In genomic region chr11:3020011-3020410, GRCh38 we compare ENCODE assay signal across 16 cellular contexts. TPM values are rescaled to one million over a fixed set of nuclear protein-coding genes. Genes with fewer than 3 reads are reported as not detected.
DNase-seq lines count a peak whose midpoint lies in the region; ATAC-seq and TF ChIP-seq lines count a peak whose summit lies in the region.
"Had no signal": no experiment of that assay in that cellular context is flagged by ENCODE, and none has a peak within 500 bp of the region (broad histone marks: within the 10 kb centered on the region; RNA-seq: fewer than 3 reads in every experiment).

No MANE protein-coding gene starts in this region.

- H3K36me3 ChIP-seq in heart left ventricle (peaks cover 0 to 72% (median 65%) of the 10 kb centered on the region in 9 donors), endodermal cell (ENCODE audit: control insufficient read depth, insufficient read depth, low read length) (peaks cover 81% of the 10 kb centered on the region), vagina (peaks cover 0 to 51% of the 10 kb centered on the region in 2 donors)

- TF ChIP-seq CTCF in heart left ventricle (IDR thresholded peaks at IDR 0.05) (no peak), endodermal cell (conservative IDR thresholded peaks at IDR 0.05) (no peak), vagina (IDR thresholded peaks at IDR 0.05) (no peak)

- H3K27ac ChIP-seq in heart left ventricle (no peak overlapping the region), endodermal cell (ENCODE audit: low read depth, low read length) (no peak overlapping the region), substantia nigra (ENCODE audit: low read depth, low read length, poor library complexity, severe bottlenecking) (peak overlapping the region; percentile 6), vagina (no peak overlapping the region)
- H3K27ac ChIP-seq: BLaER1, KMS-11 had no signal

- no peaks in the 10 kb centered on the region for H3K27me3 Mint-ChIP-seq in T-cell
- H3K27me3 Mint-ChIP-seq in endodermal cell (ENCODE audit: insufficient read depth): no peaks in the 10 kb centered on the region

- no peaks in the 10 kb centered on the region for H3K27me3 ChIP-seq in heart left ventricle
- H3K27me3 ChIP-seq in endodermal cell (ENCODE audit: control insufficient read depth, insufficient read depth, low read length, poor library complexity, severe bottlenecking): no peaks in the 10 kb centered on the region
- H3K27me3 ChIP-seq in vagina: no peaks in the 10 kb centered on the region
- H3K27me3 ChIP-seq: BLaER1 had no signal

- H3K27ac Mint-ChIP-seq in T-cell (peak overlapping the region; percentile 28 to 61), endodermal cell (peak overlapping the region; percentile 52)

- H3K9me3 Mint-ChIP-seq in T-cell (no peaks in the 10 kb centered on the region), endodermal cell (no peaks in the 10 kb centered on the region)

- H3K9ac ChIP-seq in endodermal cell (ENCODE audit: extremely low read depth, low read length, poor library complexity, severe bottlenecking): no peak overlapping the region
- H3K9ac ChIP-seq: BLaER1, KMS-11 had no signal

- H3K9me3 ChIP-seq in heart left ventricle (no peaks in the 10 kb centered on the region), endodermal cell (ENCODE audit: control insufficient read depth, low read length) (no peaks in the 10 kb centered on the region), vagina (no peaks in the 10 kb centered on the region)
- H3K9me3 ChIP-seq: BLaER1 had no signal

- H3K4me1 Mint-ChIP-seq in T-cell: peaks cover 58 to 72% (median 60%) of the 10 kb centered on the region in 3 donors
- H3K4me1 Mint-ChIP-seq in endodermal cell: no peaks in the 10 kb centered on the region

- peaks cover 27% of the 10 kb centered on the region for H3K36me3 Mint-ChIP-seq in T-cell
- H3K36me3 Mint-ChIP-seq in endodermal cell (ENCODE audit: low read depth): peaks cover 70% of the 10 kb centered on the region

- WGBS in heart left ventricle, 4 donors: 93 to 97% (median 95%) methylated on average over 10 to 12 of the region's 12 CpGs
- WGBS in endodermal cell (ENCODE audit: insufficient coverage in 1 of 2, insufficient read length in 1 of 2), 2 experiments: 94 to 98% methylated on average over 6 to 12 of the region's 12 CpGs

- ATAC-seq in left ventricle myocardium superior (no peak), heart left ventricle (no peak), T-cell (replicated peaks in 1 of 4) (no peak)

- CTCF ChIA-PET in T-cell (lab: Charles Lee): interaction anchor here in 1 of 2 donors (0.8 to 1.3 kb wide), 2 partner anchors 44 to 127 kb away, joined by 4 read pairs; no protein-coding TSS in a partner anchor

- no peak overlapping the region for H3K4me3 Mint-ChIP-seq in T-cell
- H3K4me3 Mint-ChIP-seq in endodermal cell: no peak overlapping the region

- DNase-seq in left ventricle myocardium superior (peak; percentile 18), heart left ventricle (no peak), T-cell (no peak), endodermal cell (no peak), substantia nigra (lab: John Stamatoyannopoulos, UW) (no peak), vagina (ENCODE audit: extremely low spot score in 2 of 2) (no peak)
- DNase-seq in stimulated activated CD4-positive, alpha-beta T cell treated with anti-CD3 and anti-CD28 coated beads, Interleukin-4, amount 100 ng/mL, for 24 hours: no peak
- DNase-seq: DMS79 treated with DMSO at 0.1 percent for 48 hours, NCI-H1417 treated with DMSO at 0.1 percent for 48 hours, NCI-H187 treated with DMSO at 0.1 percent for 48 hours, NCI-H2227 treated with DMSO at 0.1 percent for 48 hours, NCI-H510A treated with DMSO at 0.1 percent for 48 hours, NCI-H774, SHP77 had no signal

- TF ChIP-seq POLR2A in heart left ventricle (IDR thresholded peaks at IDR 0.05): no peak
- TF ChIP-seq POLR2A in vagina (IDR thresholded peaks at IDR 0.05): no peak

- H3K4me3 ChIP-seq in heart left ventricle: no peak overlapping the region
- H3K4me3 ChIP-seq in endodermal cell (ENCODE audit: low read length): no peak overlapping the region
- H3K4me3 ChIP-seq in vagina: no peak overlapping the region
- H3K4me3 ChIP-seq: BLaER1 had no signal

- intact Hi-C loops in left ventricle myocardium superior (cut with micrococcal nuclease) (no loop called here), heart left ventricle (cut with DNase I) (loop anchor here in 4 of 10 donors (5.0 to 10.0 kb wide), 3 partner anchors 43 to 335 kb away; no protein-coding TSS in a partner anchor), vagina (cut with DNase I) (no loop called here)

- POLR2A ChIA-PET in T-cell (lab: Charles Lee): no interaction called here

- peaks cover 0 to 33% (median 0%) of the 10 kb centered on the region in 12 donors for H3K4me1 ChIP-seq in heart left ventricle
- no peaks in the 10 kb centered on the region for H3K4me1 ChIP-seq in endodermal cell (ENCODE audit: control insufficient read depth, insufficient read depth, low read length)
- H3K4me1 ChIP-seq in vagina: peaks cover 4% of the 10 kb centered on the region

RNA-seq across cellular contexts. Expression of gene NAP1L4, which starts 27.9 kb away (rescaled TPM):
- 173 TPM for total RNA-seq in left ventricle myocardium superior
- 100 to 1,000 TPM; 125 to 216 (median 178) TPM for total RNA-seq in heart left ventricle
- 100 to 1,000 TPM; 119 to 143 TPM for polyA plus RNA-seq in heart left ventricle
- total RNA-seq in T-cell: 100 to 1,000 TPM; 253 to 388 (median 299) TPM
- 100 to 1,000 TPM; 198 to 206 TPM for total RNA-seq in endodermal cell
- 171 TPM for polyA plus RNA-seq in endodermal cell (2013, experiment 1 of 2)
- polyA plus RNA-seq in endodermal cell (2013, experiment 2 of 2): 165 TPM
- 108 TPM for total RNA-seq in vagina

RNA-seq across cellular contexts. Expression of gene CARS1, which starts 37.2 kb away (rescaled TPM):
- 12.4 TPM for total RNA-seq in left ventricle myocardium superior
- total RNA-seq in heart left ventricle: 10 to 100 TPM; 10.2 to 29.3 (median 18.5) TPM
- 10 to 100 TPM in 1 of 2 donors, 1 to 10 TPM in 1; 9.3 to 30.5 TPM for polyA plus RNA-seq in heart left ventricle
- total RNA-seq in T-cell: 100 to 1,000 TPM in 3 of 5 donors, 10 to 100 TPM in 2; 45.3 to 113 (median 109) TPM
- 10 to 100 TPM; 48.0 to 52.8 TPM for total RNA-seq in endodermal cell
- 59.6 TPM for polyA plus RNA-seq in endodermal cell (2013, experiment 1 of 2)
- polyA plus RNA-seq in endodermal cell (2013, experiment 2 of 2): 35.9 TPM
- 26.0 TPM for total RNA-seq in vagina
